19 cellular contexts compared by ENCODE assay signal in the genomic region with DNA sequence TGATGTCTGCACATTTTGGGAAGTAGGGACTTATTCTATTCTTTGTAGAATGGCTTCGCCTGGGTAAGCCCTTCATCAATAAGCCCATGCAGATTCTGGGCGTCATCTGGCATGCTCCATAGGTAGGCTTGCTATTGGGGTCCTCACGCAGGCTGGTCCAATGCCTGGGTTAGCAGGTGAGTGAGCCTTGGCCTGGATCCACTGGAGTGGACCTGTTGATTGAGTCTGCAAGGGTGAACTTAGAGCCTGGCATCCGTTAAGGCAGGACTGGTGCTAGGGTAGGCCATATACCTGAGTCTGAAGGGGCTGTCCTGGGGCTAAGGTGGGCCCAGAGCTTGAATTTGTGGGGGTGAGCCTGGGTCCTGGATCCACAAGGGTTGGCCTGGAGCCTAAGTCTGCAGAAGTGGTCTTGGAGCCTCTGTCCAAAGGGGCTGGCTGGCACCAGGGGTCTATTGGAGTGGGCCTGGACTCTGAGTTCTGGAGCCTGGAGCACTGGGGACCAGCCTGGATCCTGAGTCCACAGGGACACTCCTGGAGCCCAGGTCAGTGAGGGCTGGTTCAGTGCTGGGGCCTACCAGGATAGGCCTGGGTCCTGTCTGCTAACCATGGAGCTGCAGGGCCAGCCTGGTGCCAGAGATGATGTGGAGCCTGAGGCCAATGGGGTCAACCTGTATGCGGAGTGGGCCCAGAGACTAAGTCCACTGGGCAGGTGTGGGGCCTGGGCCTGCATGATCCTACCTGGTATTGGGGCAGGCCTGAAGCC.
"Had no signal": no experiment of that assay in that cellular context is flagged by ENCODE, and none has a peak within 500 bp of the region (broad histone marks: within the 10 kb centered on the region; RNA-seq: fewer than 3 reads in every experiment).

No MANE protein-coding gene starts in this region.

- H3K4me1 ChIP-seq: body of pancreas, suprapubic skin, upper lobe of left lung had no signal

- DNase-seq: activated CD4-positive, alpha-beta T cell treated with anti-CD3 and anti-CD28 coated beads, Interleukin-2, amount 50 U/mL, for 1 hour; activated CD4-positive, CD25-positive, alpha-beta regulatory T cell treated with anti-CD3 and anti-CD28 coated beads, Interleukin-2, amount 50 U/mL, for 72 hours; activated naive CD4-positive, alpha-beta T cell treated with Interleukin-2 at 50 U/mL for 16 hours; activated T-cell treated with anti-CD3 and anti-CD28 coated beads for 4 hours; body of pancreas; caudate nucleus; foreskin melanocyte; glutamatergic neuron; hippocampal formation; mesenchymal stem cell; naive thymus-derived CD4-positive, alpha-beta T cell; stimulated activated naive CD8-positive, alpha-beta T cell treated with anti-CD3 and anti-CD28 coated beads, Interleukin-15, Interleukin-2, amounts not matched to agents 100 U/mL and 50 U/mL, for 24 hours; T-helper 2 cell; upper lobe of left lung had no signal

- H3K36me3 ChIP-seq: suprapubic skin, upper lobe of left lung had no signal

- H3K27me3 ChIP-seq: body of pancreas, dorsolateral prefrontal cortex, suprapubic skin, upper lobe of left lung had no signal

- H3K27ac Mint-ChIP-seq: activated T-helper 1 cell treated with anti-CD3 and anti-CD28 coated beads, Interleukin-12 subunit alpha, Interleukin-12 subunit beta, Interleukin-2, Interleukin-4 antibody, amounts not matched to agents 30 ng/mL and 10 ng/mL and 1 ng/mL, durations not matched to agents 14 hours and 24 hours and 36 hours; naive thymus-derived CD4-positive, alpha-beta T cell had no signal

- H3K27ac ChIP-seq: body of pancreas, dorsolateral prefrontal cortex, skin epidermis, suprapubic skin, upper lobe of left lung, VCaP had no signal

- ATAC-seq: body of pancreas; naive thymus-derived CD4-positive, alpha-beta T cell; stimulated activated naive CD8-positive, alpha-beta T cell treated with anti-CD3 and anti-CD28 coated beads, Interleukin-15, Interleukin-2, amounts not matched to agents 100 U/mL and 50 U/mL, for 24 hours had no signal

- H3K4me1 Mint-ChIP-seq: naive thymus-derived CD4-positive, alpha-beta T cell had no signal

- H3K9me3 ChIP-seq: body of pancreas had no signal

- H3K4me3 Mint-ChIP-seq: activated T-helper 1 cell treated with anti-CD3 and anti-CD28 coated beads, Interleukin-12 subunit alpha, Interleukin-12 subunit beta, Interleukin-2, Interleukin-4 antibody, amounts not matched to agents 30 ng/mL and 10 ng/mL and 1 ng/mL, durations not matched to agents 14 hours and 24 hours and 36 hours; naive thymus-derived CD4-positive, alpha-beta T cell had no signal

- H3K4me3 ChIP-seq: body of pancreas, dorsolateral prefrontal cortex, skin epidermis, suprapubic skin, upper lobe of left lung had no signal
